1 cellular context compared by ENCODE assay signal in genomic region chr9:105557804-105558610, GRCh38.
TF ChIP-seq lines count a peak whose summit lies in the region.

TSS of gene FKTN (plus strand) at chr9:105558131. CDS start at chr9:105575033, 16,902 bp downstream.

TF ChIP-seq in HepG2, 621 proteins besides CTCF, POLR2A, EP300 and RAD21 (continued from another document and continues in another):
- TF ChIP-seq, protein P1, sequence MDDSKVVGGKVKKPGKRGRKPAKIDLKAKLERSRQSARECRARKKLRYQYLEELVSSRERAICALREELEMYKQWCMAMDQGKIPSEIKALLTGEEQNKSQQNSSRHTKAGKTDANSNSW (CRISPR knock-in tag; IDR thresholded peaks at IDR 0.05; ENCODE audit: borderline replicate concordance): no peak
- TF ChIP-seq ZC3H13 (CRISPR knock-in tag; IDR thresholded peaks at IDR 0.05): no peak
- TF ChIP-seq TOPORS (CRISPR knock-in tag; IDR thresholded peaks at IDR 0.05): no peak
- TF ChIP-seq TBX3 (IDR thresholded peaks at IDR 0.05; ENCODE audit: borderline replicate concordance): no peak
- TF ChIP-seq KLF13 (CRISPR knock-in tag; IDR thresholded peaks at IDR 0.05): 0 out of 2 replicates have a peak, but pooled peaks have one; percentile 73
- no peak for TF ChIP-seq ZNF234 (CRISPR knock-in tag; conservative IDR thresholded peaks at IDR 0.05)
- peak; percentile 37; the same call in 1 of the 2 replicates for TF ChIP-seq ZNF816 (CRISPR knock-in tag; IDR thresholded peaks at IDR 0.05; ENCODE audit: borderline replicate concordance)
- no peak for TF ChIP-seq GTF3A (CRISPR knock-in tag; conservative IDR thresholded peaks at IDR 0.05)
- no peak for TF ChIP-seq ZNF282 (IDR thresholded peaks at IDR 0.05; ENCODE audit: partially characterized antibody)
- TF ChIP-seq ATF3 (CRISPR knock-in tag; IDR thresholded peaks at IDR 0.05): 0 out of 2 replicates have a peak, but pooled peaks have one; percentile 14
- no peak for TF ChIP-seq SIX4 (CRISPR knock-in tag; IDR thresholded peaks at IDR 0.05)
- TF ChIP-seq GFI1 (CRISPR knock-in tag; IDR thresholded peaks at IDR 0.05; ENCODE audit: borderline replicate concordance): peak; percentile 51; the same call in 1 of the 2 replicates
- TF ChIP-seq ZNF776 (CRISPR knock-in tag; IDR thresholded peaks at IDR 0.05): 0 out of 2 replicates have a peak, but pooled peaks have one; percentile 28
- no peak for TF ChIP-seq ZFP41 (CRISPR knock-in tag; IDR thresholded peaks at IDR 0.05; ENCODE audit: borderline replicate concordance)
- peak; percentile 35; the same call in 1 of the 2 replicates for TF ChIP-seq PRMT3 (CRISPR knock-in tag; IDR thresholded peaks at IDR 0.05; ENCODE audit: borderline replicate concordance, low read depth)
- peak; percentile 59 for TF ChIP-seq ZNF350 (CRISPR knock-in tag; IDR thresholded peaks at IDR 0.05; ENCODE audit: borderline replicate concordance, low read depth)
- TF ChIP-seq CENPBD1 (CRISPR knock-in tag; IDR thresholded peaks at IDR 0.05; ENCODE audit: borderline replicate concordance, low read depth): no peak
- TF ChIP-seq RBAK (CRISPR knock-in tag; IDR thresholded peaks at IDR 0.05): no peak
- TF ChIP-seq DNMT3B (CRISPR knock-in tag; conservative IDR thresholded peaks at IDR 0.05): no peak
- no peak for TF ChIP-seq JUNB (CRISPR knock-in tag; IDR thresholded peaks at IDR 0.05; ENCODE audit: borderline replicate concordance)
- TF ChIP-seq ZNF367 (CRISPR knock-in tag; IDR thresholded peaks at IDR 0.05; ENCODE audit: borderline replicate concordance): no peak
- peak; percentile 56; the same call in 1 of the 2 replicates for TF ChIP-seq ZNF792 (CRISPR knock-in tag; IDR thresholded peaks at IDR 0.05)
- 0 out of 2 replicates have a peak, but pooled peaks have one; percentile 20 for TF ChIP-seq HMGXB3 (CRISPR knock-in tag; IDR thresholded peaks at IDR 0.05; ENCODE audit: borderline replicate concordance)
- peak; percentile 49; the same call in 1 of the 2 replicates for TF ChIP-seq FOXO1 (CRISPR knock-in tag; IDR thresholded peaks at IDR 0.05)
- TF ChIP-seq NFATC3 (CRISPR knock-in tag; IDR thresholded peaks at IDR 0.05): no peak
- TF ChIP-seq JUN (CRISPR knock-in tag; IDR thresholded peaks at IDR 0.05): no peak
- TF ChIP-seq ZNF547 (CRISPR knock-in tag; IDR thresholded peaks at IDR 0.05): peak; percentile 82
- TF ChIP-seq MED13 (CRISPR knock-in tag; IDR thresholded peaks at IDR 0.05): no peak
- TF ChIP-seq ZNF577 (CRISPR knock-in tag; IDR thresholded peaks at IDR 0.05; ENCODE audit: borderline replicate concordance, low read depth): no peak
- TF ChIP-seq ZNF343 (CRISPR knock-in tag; IDR thresholded peaks at IDR 0.05): no peak
- TF ChIP-seq FOXM1 (CRISPR knock-in tag; IDR thresholded peaks at IDR 0.05): no peak
- TF ChIP-seq ZNF616 (CRISPR knock-in tag; IDR thresholded peaks at IDR 0.05; ENCODE audit: low read depth): no peak; the same call in 1 of the 2 replicates
- TF ChIP-seq, protein P2, sequence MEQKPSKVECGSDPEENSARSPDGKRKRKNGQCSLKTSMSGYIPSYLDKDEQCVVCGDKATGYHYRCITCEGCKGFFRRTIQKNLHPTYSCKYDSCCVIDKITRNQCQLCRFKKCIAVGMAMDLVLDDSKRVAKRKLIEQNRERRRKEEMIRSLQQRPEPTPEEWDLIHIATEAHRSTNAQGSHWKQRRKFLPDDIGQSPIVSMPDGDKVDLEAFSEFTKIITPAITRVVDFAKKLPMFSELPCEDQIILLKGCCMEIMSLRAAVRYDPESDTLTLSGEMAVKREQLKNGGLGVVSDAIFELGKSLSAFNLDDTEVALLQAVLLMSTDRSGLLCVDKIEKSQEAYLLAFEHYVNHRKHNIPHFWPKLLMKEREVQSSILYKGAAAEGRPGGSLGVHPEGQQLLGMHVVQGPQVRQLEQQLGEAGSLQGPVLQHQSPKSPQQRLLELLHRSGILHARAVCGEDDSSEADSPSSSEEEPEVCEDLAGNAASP (CRISPR knock-in tag; IDR thresholded peaks at IDR 0.05; ENCODE audit: borderline replicate concordance): no peak
- TF ChIP-seq ZNF101 (CRISPR knock-in tag; IDR thresholded peaks at IDR 0.05; ENCODE audit: borderline replicate concordance, low read depth): no peak
- TF ChIP-seq NKX3-1 (CRISPR knock-in tag; IDR thresholded peaks at IDR 0.05): peak; percentile 23; the same call in 1 of the 2 replicates
- TF ChIP-seq SRY (CRISPR knock-in tag; IDR thresholded peaks at IDR 0.05): no peak
- no peak for TF ChIP-seq HMG20B (CRISPR knock-in tag; conservative IDR thresholded peaks at IDR 0.05)
- TF ChIP-seq ZNF557 (CRISPR knock-in tag; IDR thresholded peaks at IDR 0.05): 0 out of 2 replicates have a peak, but pooled peaks have one; percentile 77
- TF ChIP-seq IKZF1 (IDR thresholded peaks at IDR 0.05): no peak
- TF ChIP-seq XRCC5 (optimal IDR thresholded peaks at IDR 0.05; ENCODE audit: low read length): peak; percentile 51
- TF ChIP-seq HOXA5 (CRISPR knock-in tag; IDR thresholded peaks at IDR 0.05): peak; percentile 62; the same call in 1 of the 2 replicates
- TF ChIP-seq, protein P3, sequence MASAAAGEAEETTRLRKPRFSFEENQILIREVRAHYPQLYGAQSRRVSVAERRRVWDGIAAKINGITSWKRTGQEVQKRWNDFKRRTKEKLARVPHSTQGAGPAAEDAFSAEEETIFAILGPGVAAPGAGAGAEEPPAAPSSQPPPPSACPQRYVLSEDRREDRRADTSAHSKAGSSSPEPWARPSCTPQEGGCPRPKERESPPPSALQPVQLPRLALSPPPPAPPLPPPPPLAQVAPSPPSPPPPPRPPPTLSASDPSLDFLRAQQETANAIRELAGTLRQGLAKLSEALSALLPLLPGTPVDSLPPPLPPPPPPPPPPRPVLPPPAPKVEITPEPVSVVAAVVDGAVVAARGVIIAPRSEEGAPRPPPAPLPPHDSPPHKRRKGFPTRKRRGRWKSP (CRISPR knock-in tag; IDR thresholded peaks at IDR 0.05): peak; percentile 71; the same call in 1 of the 2 replicates
- no peak for TF ChIP-seq TP53 (CRISPR knock-in tag; conservative IDR thresholded peaks at IDR 0.05)
- no peak; the same call in 1 of the 2 replicates for TF ChIP-seq SMAD1 (CRISPR knock-in tag; IDR thresholded peaks at IDR 0.05; ENCODE audit: borderline replicate concordance, low read depth)
- no peak for TF ChIP-seq MYNN (CRISPR knock-in tag; IDR thresholded peaks at IDR 0.05; ENCODE audit: low read depth)
- TF ChIP-seq ZNF629 (CRISPR knock-in tag; conservative IDR thresholded peaks at IDR 0.05): no peak
- TF ChIP-seq, protein P4, sequence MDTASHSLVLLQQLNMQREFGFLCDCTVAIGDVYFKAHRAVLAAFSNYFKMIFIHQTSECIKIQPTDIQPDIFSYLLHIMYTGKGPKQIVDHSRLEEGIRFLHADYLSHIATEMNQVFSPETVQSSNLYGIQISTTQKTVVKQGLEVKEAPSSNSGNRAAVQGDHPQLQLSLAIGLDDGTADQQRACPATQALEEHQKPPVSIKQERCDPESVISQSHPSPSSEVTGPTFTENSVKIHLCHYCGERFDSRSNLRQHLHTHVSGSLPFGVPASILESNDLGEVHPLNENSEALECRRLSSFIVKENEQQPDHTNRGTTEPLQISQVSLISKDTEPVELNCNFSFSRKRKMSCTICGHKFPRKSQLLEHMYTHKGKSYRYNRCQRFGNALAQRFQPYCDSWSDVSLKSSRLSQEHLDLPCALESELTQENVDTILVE (CRISPR knock-in tag; IDR thresholded peaks at IDR 0.05): peak; percentile 52
- TF ChIP-seq XBP1 (CRISPR knock-in tag; IDR thresholded peaks at IDR 0.05): peak; percentile 29; the same call in 1 of the 2 replicates
- TF ChIP-seq MEF2D (CRISPR knock-in tag; IDR thresholded peaks at IDR 0.05): peak; percentile 63; the same call in 1 of the 2 replicates
- no peak for TF ChIP-seq HMG20A (CRISPR knock-in tag; IDR thresholded peaks at IDR 0.05; ENCODE audit: borderline replicate concordance)
- no peak for TF ChIP-seq ZNF354B (CRISPR knock-in tag; IDR thresholded peaks at IDR 0.05)
- no peak for TF ChIP-seq MLX (CRISPR knock-in tag; IDR thresholded peaks at IDR 0.05)
- TF ChIP-seq ZNF530 (CRISPR knock-in tag; IDR thresholded peaks at IDR 0.05; ENCODE audit: low read depth): no peak
- 0 out of 2 replicates have a peak, but pooled peaks have one; percentile 72 for TF ChIP-seq ETS1 (CRISPR knock-in tag; IDR thresholded peaks at IDR 0.05)
- no peak for TF ChIP-seq ZNF124 (CRISPR knock-in tag; IDR thresholded peaks at IDR 0.05)
- no peak; the same call in 1 of the 2 replicates for TF ChIP-seq ZNF790 (CRISPR knock-in tag; IDR thresholded peaks at IDR 0.05; ENCODE audit: borderline replicate concordance)
- TF ChIP-seq, protein P5, sequence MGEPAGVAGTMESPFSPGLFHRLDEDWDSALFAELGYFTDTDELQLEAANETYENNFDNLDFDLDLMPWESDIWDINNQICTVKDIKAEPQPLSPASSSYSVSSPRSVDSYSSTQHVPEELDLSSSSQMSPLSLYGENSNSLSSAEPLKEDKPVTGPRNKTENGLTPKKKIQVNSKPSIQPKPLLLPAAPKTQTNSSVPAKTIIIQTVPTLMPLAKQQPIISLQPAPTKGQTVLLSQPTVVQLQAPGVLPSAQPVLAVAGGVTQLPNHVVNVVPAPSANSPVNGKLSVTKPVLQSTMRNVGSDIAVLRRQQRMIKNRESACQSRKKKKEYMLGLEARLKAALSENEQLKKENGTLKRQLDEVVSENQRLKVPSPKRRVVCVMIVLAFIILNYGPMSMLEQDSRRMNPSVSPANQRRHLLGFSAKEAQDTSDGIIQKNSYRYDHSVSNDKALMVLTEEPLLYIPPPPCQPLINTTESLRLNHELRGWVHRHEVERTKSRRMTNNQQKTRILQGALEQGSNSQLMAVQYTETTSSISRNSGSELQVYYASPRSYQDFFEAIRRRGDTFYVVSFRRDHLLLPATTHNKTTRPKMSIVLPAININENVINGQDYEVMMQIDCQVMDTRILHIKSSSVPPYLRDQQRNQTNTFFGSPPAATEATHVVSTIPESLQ (CRISPR knock-in tag; conservative IDR thresholded peaks at IDR 0.05): no peak
- TF ChIP-seq FLYWCH1 (CRISPR knock-in tag; IDR thresholded peaks at IDR 0.05): no peak
- TF ChIP-seq CEBPG (CRISPR knock-in tag; IDR thresholded peaks at IDR 0.05): 0 out of 2 replicates have a peak, but pooled peaks have one; percentile 10
- TF ChIP-seq SP5 (CRISPR knock-in tag; IDR thresholded peaks at IDR 0.05; ENCODE audit: borderline replicate concordance, low read depth): no peak
- peak; percentile 96; the same call in 1 of the 2 replicates for TF ChIP-seq KMT2A (CRISPR knock-in tag; IDR thresholded peaks at IDR 0.05)
- TF ChIP-seq BATF2 (CRISPR knock-in tag; IDR thresholded peaks at IDR 0.05): no peak
- no peak for TF ChIP-seq ZNF136 (CRISPR knock-in tag; IDR thresholded peaks at IDR 0.05; ENCODE audit: low read depth)
- peak; percentile 86 for TF ChIP-seq SAP130 (CRISPR knock-in tag; IDR thresholded peaks at IDR 0.05; ENCODE audit: low read depth)
